8 cellular contexts compared by ENCODE assay signal in the genomic region with DNA sequence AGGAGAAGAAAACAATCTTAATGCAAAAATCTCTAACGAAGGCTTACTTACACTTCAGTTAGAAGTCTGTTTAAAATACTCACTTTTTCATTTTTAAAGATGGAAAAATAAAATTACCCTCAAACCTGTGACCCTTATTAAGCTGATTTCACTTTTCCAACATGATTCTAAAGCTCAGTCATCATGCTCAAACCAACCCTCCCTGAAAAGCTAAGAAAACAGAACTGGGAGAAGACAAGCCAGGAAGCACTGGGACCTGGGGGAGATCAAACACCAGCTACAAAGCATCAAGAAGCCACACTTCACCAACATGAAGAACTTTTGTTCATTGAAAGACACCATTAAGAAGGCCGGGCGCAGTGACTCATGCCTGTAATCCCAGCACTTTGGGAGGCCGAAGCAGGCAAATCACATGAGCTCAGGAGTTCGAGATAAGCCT.
DNase-seq lines count a peak whose midpoint lies in the region; ATAC-seq and TF ChIP-seq lines count a peak whose summit lies in the region.

No MANE protein-coding gene starts in this region.

- no peak for ATAC-seq in GM21786 (IDR thresholded peaks at IDR 0.05; ENCODE audit: unreplicated experiment)
- ATAC-seq in HG03025 (IDR thresholded peaks at IDR 0.05; ENCODE audit: low FRiP score, unreplicated experiment) = no peak

- H3K27ac Mint-ChIP-seq in CD14-positive monocyte (peak overlapping the region; percentile 82 to 95 (median 91)), neural progenitor cell (peak overlapping the region; percentile 86)

- H3K4me2 ChIP-seq in neural progenitor cell = no peak overlapping the region

- no peaks in the 10 kb centered on the region for H3K79me2 ChIP-seq in neural progenitor cell (ENCODE audit: low read depth)

- H3K9me3 ChIP-seq in MG63 (no peaks in the 10 kb centered on the region), neural progenitor cell (ENCODE audit: low read depth) (no peaks in the 10 kb centered on the region)

- no peaks in the 10 kb centered on the region for H3K36me3 Mint-ChIP-seq in CD14-positive monocyte
- no peaks in the 10 kb centered on the region for H3K36me3 Mint-ChIP-seq in neural progenitor cell

- H3K4me3 Mint-ChIP-seq in CD14-positive monocyte = no peak overlapping the region
- H3K4me3 Mint-ChIP-seq in neural progenitor cell = no peak overlapping the region

- H3K36me3 ChIP-seq in MG63 = no peaks in the 10 kb centered on the region
- H3K36me3 ChIP-seq in neural progenitor cell = no peaks in the 10 kb centered on the region

- no peak overlapping the region for H3K4me3 ChIP-seq in MG63
- no peak overlapping the region for H3K4me3 ChIP-seq in choroid plexus epithelial cell (ENCODE audit: low read depth, low read length)
- H3K4me3 ChIP-seq in neural progenitor cell = no peak overlapping the region

- H2AFZ ChIP-seq in neural progenitor cell (replicated peaks) = peak overlapping the region; percentile 52

- H3K27ac ChIP-seq in neural progenitor cell = no peak overlapping the region

- no peak for DNase-seq in CD14-positive monocyte (ENCODE audit: low spot score)
- DNase-seq in MG63 = peak; percentile 82
- DNase-seq in choroid plexus epithelial cell (ENCODE audit: low read depth) = peak; percentile 67
- peak; percentile 42 for DNase-seq in neural progenitor cell (ENCODE audit: low spot score)
- DNase-seq in stimulated activated CD4-positive, alpha-beta T cell treated with anti-CD3 and anti-CD28 coated beads, Interleukin-2, amount 100 ng/mL, for 48 hours = no peak
- no peak for DNase-seq in Ammon's horn (ENCODE audit: low spot score)

- no peak overlapping the region for H3K9ac ChIP-seq in neural progenitor cell

- peaks cover 39% of the 10 kb centered on the region for H3F3A ChIP-seq in neural progenitor cell (ENCODE audit: low read depth)

- H3K27me3 ChIP-seq in MG63 = no peaks in the 10 kb centered on the region
- H3K27me3 ChIP-seq in neural progenitor cell = no peaks in the 10 kb centered on the region

- intact Hi-C loops in CD14-positive monocyte (cut with micrococcal nuclease) = loop anchor here in 1 of 2 donors (5.0 kb wide), 1 partner anchor 84 kb away; no protein-coding TSS in a partner anchor

- H3K4me1 ChIP-seq in neural progenitor cell = peaks cover 29% of the 10 kb centered on the region

- peaks cover 6% of the 10 kb centered on the region for H4K20me1 ChIP-seq in neural progenitor cell (ENCODE audit: low read depth)

- H3K4me1 Mint-ChIP-seq in CD14-positive monocyte (peaks cover 39% of the 10 kb centered on the region), neural progenitor cell (peaks cover 39% of the 10 kb centered on the region)

- TF ChIP-seq CTCF in CD14-positive monocyte (IDR thresholded peaks at IDR 0.05) (no peak), choroid plexus epithelial cell (conservative IDR thresholded peaks at IDR 0.05; ENCODE audit: low read depth, low read length) (no peak), neural progenitor cell (IDR thresholded peaks at IDR 0.05) (no peak)

- H3K27me3 Mint-ChIP-seq in CD14-positive monocyte (ENCODE audit: low read depth in 3 of 3) = peaks cover 0 to 1% (median under 1%) of the 10 kb centered on the region in 3 donors
- peaks cover 7% of the 10 kb centered on the region for H3K27me3 Mint-ChIP-seq in neural progenitor cell (ENCODE audit: insufficient read depth, low read depth)

- peaks cover 0 to 5% (median 0%) of the 10 kb centered on the region in 7 donors for H3K9me3 Mint-ChIP-seq in CD14-positive monocyte
- H3K9me3 Mint-ChIP-seq in neural progenitor cell = no peaks in the 10 kb centered on the region

Comparison
In these comparisons a context has a peak if more than half of its experiments do, and no peak if none do; other contexts are left out.
1. DNase-seq: peak in MG63 (single experiment), choroid plexus epithelial cell (single experiment) and neural progenitor cell (single experiment); none in CD14-positive monocyte (single experiment), stimulated activated CD4-positive, alpha-beta T cell treated with anti-CD3 and anti-CD28 coated beads, Interleukin-2, amount 100 ng/mL, for 48 hours (0 of 2) and Ammon's horn (single experiment).